25 cellular contexts compared by ENCODE assay signal in genomic region chr9:119677811-119678530, GRCh38.
"Had no signal": no experiment of that assay in that cellular context is flagged by ENCODE, and none has a peak within 500 bp of the region (broad histone marks: within the 10 kb centered on the region; RNA-seq: fewer than 3 reads in every experiment).

No MANE protein-coding gene starts in this region.

- DNase-seq: activated CD4-positive, alpha-beta T cell treated with anti-CD3 and anti-CD28 coated beads for 48 hours; activated CD4-positive, alpha-beta T cell treated with anti-CD3 and anti-CD28 coated beads, Interleukin-2, amount 50 U/mL, for 4 hours; activated CD4-positive, CD25-positive, alpha-beta regulatory T cell treated with anti-CD3 and anti-CD28 coated beads, Interleukin-2, amount 50 U/mL, for 72 hours; activated CD8-positive, alpha-beta memory T cell treated with anti-CD3 and anti-CD28 coated beads, Interleukin-2, amount 50 U/mL, for 48 hours; activated CD8-positive, alpha-beta T cell treated with anti-CD3 and anti-CD28 coated beads, Interleukin-2, amount 10 ng/mL, durations not matched to agents 7 days and 5 days; activated naive CD4-positive, alpha-beta T cell treated with anti-CD3 and anti-CD28 coated beads, Interleukin-2, amount 50 U/mL, for 16 hours; activated naive CD8-positive, alpha-beta T cell treated with anti-CD3 and anti-CD28 coated beads, Interleukin-2, amount 10 ng/mL, durations not matched to agents 7 days and 5 days; activated T-cell treated with anti-CD3 and anti-CD28 coated beads, Interleukin-2, amount 50 U/mL, for 1 hour; adrenal gland; anterior cingulate cortex; cerebellar nuclear complex; Karpas-422; NCI-H1105 treated with DMSO at 0.1 percent for 48 hours; NCI-H146; NCI-H2029; NCI-H2107; NCI-H526; Peyer's patch; Right ventricle myocardium superior; SW 1271 had no signal

- H3K4me1 ChIP-seq: adrenal gland, Peyer's patch, SJSA1 had no signal

- H3K4me3 ChIP-seq: adrenal gland, K562, Peyer's patch, SJSA1 had no signal

- H3K27ac ChIP-seq: adrenal gland, Peyer's patch, RWPE1, SJSA1 had no signal

- H3K9me3 ChIP-seq: adrenal gland, Peyer's patch, SJSA1 had no signal

- H3K27me3 ChIP-seq: adrenal gland, Peyer's patch, SJSA1 had no signal

- ATAC-seq: activated CD8-positive, alpha-beta T cell treated with anti-CD3 and anti-CD28 coated beads, Interleukin-2, amount 10 ng/mL, durations not matched to agents 7 days and 5 days; K562; SK-N-SH treated with all-trans-retinoic acid at 6 μM for 48 hours; WTC11 had no signal

- H3K36me3 ChIP-seq: adrenal gland, Peyer's patch, SJSA1 had no signal

- FAIRE-seq: K562 had no signal
